In genomic region chr7:125847706-125848105, GRCh38 we compare ENCODE assay signal across 22 cellular contexts.
DNase-seq lines count a peak whose midpoint lies in the region; ATAC-seq and TF ChIP-seq lines count a peak whose summit lies in the region.
"Had no signal": no experiment of that assay in that cellular context is flagged by ENCODE, and none has a peak within 500 bp of the region (broad histone marks: within the 10 kb centered on the region; RNA-seq: fewer than 3 reads in every experiment).

No MANE protein-coding gene starts in this region.

- ATAC-seq in WTC11, result peak; percentile 90
- ATAC-seq in HG02678 (IDR thresholded peaks at IDR 0.05; ENCODE audit: unreplicated experiment), result no peak
- ATAC-seq in GM19455 (IDR thresholded peaks at IDR 0.05; ENCODE audit: unreplicated experiment), result no peak
- ATAC-seq: SK-N-SH treated with all-trans-retinoic acid at 6 μM for 48 hours had no signal

- no peak for TF ChIP-seq CTCF in WTC11 (IDR thresholded peaks at IDR 0.05)
- no peak for TF ChIP-seq CTCF in neural crest cell (conservative IDR thresholded peaks at IDR 0.05)

- H3K4me3 ChIP-seq in HUES6 (ENCODE audit: low read depth, low read length), result no peak overlapping the region
- H3K4me3 ChIP-seq: PC-9 had no signal

- no peaks in the 10 kb centered on the region for H3K27me3 ChIP-seq in HUES6 (ENCODE audit: control insufficient read depth, insufficient read depth, low read length)

- peak overlapping the region; percentile 53; the same call in 1 of the 2 replicates for H3K27ac ChIP-seq in HUES6 (ENCODE audit: low read depth, low read length)
- H3K27ac ChIP-seq: C4-2B, PC-9 had no signal

- H3K27me3 Mint-ChIP-seq in WTC11 (ENCODE audit: low read depth) (no peaks in the 10 kb centered on the region), neural crest cell (ENCODE audit: low read depth) (no peaks in the 10 kb centered on the region)
- H3K27me3 Mint-ChIP-seq: CD8-positive, alpha-beta memory T cell; IgD-negative memory B cell had no signal

- H3K36me3 ChIP-seq in HUES6 (ENCODE audit: control insufficient read depth, insufficient read depth, low read length), result no peaks in the 10 kb centered on the region

- CTCF ChIA-PET in WTC11 (lab: Charles Lee), result no interaction called here

- peak; percentile 29 for DNase-seq in ELF-1 (ENCODE audit: low read depth, low spot score)
- no peak for DNase-seq in WTC11 (ENCODE audit: low spot score)
- no peak for DNase-seq in neural crest cell (ENCODE audit: low read depth, low spot score)
- no peak for DNase-seq in inferior parietal cortex (ENCODE audit: extremely low spot score)
- DNase-seq: AML-193; Calu3; CD8-positive, alpha-beta memory T cell; GDM1; H7; NCI-H1105; NCI-H2029 treated with DMSO at 0.1 percent for 48 hours; NCI-H226; NCI-H524; PC-9; RPMI8226; SIG-M5 had no signal

- peaks cover 22% of the 10 kb centered on the region for H3K9me3 ChIP-seq in HUES6 (ENCODE audit: control insufficient read depth, insufficient read depth, low read depth, low read length)

- POLR2A ChIA-PET in WTC11 (lab: Charles Lee), result no interaction called here

- no peak overlapping the region for H3K4me3 Mint-ChIP-seq in WTC11
- H3K4me3 Mint-ChIP-seq in neural crest cell, result no peak overlapping the region
- H3K4me3 Mint-ChIP-seq: CD8-positive, alpha-beta memory T cell; IgD-negative memory B cell had no signal

- H3K27ac Mint-ChIP-seq in WTC11 (peak overlapping the region; percentile 77; the same call in 1 of the 2 replicates), neural crest cell (ENCODE audit: unreplicated experiment) (peak overlapping the region; percentile 84)
- H3K27ac Mint-ChIP-seq: CD8-positive, alpha-beta memory T cell; IgD-negative memory B cell had no signal

- H3K9me3 Mint-ChIP-seq in WTC11 (peaks cover 41% of the 10 kb centered on the region), neural crest cell (peaks cover 7% of the 10 kb centered on the region)

- H3K4me1 Mint-ChIP-seq in WTC11 (peaks cover 14% of the 10 kb centered on the region), neural crest cell (peaks cover 10% of the 10 kb centered on the region)
- H3K4me1 Mint-ChIP-seq: CD8-positive, alpha-beta memory T cell; IgD-negative memory B cell had no signal

- no peak overlapping the region for H3K9ac ChIP-seq in HUES6 (ENCODE audit: low read length)

- H3K4me1 ChIP-seq in HUES6 (ENCODE audit: control insufficient read depth, insufficient read depth, low read length), result no peaks in the 10 kb centered on the region

- H3K36me3 Mint-ChIP-seq in WTC11 (peaks cover 33% of the 10 kb centered on the region), neural crest cell (ENCODE audit: low read depth) (no peaks in the 10 kb centered on the region)
- H3K36me3 Mint-ChIP-seq: CD8-positive, alpha-beta memory T cell; IgD-negative memory B cell had no signal

TF ChIP-seq in WTC11, 78 proteins besides CTCF, POLR2A, EP300 and RAD21:
- TF ChIP-seq TEAD1 (CRISPR knock-in tag; IDR thresholded peaks at IDR 0.05) (0 out of 2 replicates have a peak, but pooled peaks have one; percentile 61), NFATC4 (CRISPR knock-in tag; IDR thresholded peaks at IDR 0.05) (no peak)
